11 cellular contexts compared by ENCODE assay signal in genomic region chr20:16007164-16007563, GRCh38.
DNase-seq lines count a peak whose midpoint lies in the region; ATAC-seq and TF ChIP-seq lines count a peak whose summit lies in the region.
"Had no signal": no experiment of that assay in that cellular context is flagged by ENCODE, and none has a peak within 500 bp of the region (broad histone marks: within the 10 kb centered on the region; RNA-seq: fewer than 3 reads in every experiment).

No MANE protein-coding gene starts in this region.

- intact Hi-C loops in ovary (cut with DNase I): no loop called here

- H3K27ac ChIP-seq in ovary: no peak overlapping the region
- H3K27ac ChIP-seq: heart left ventricle had no signal

- no peaks in the 10 kb centered on the region for H3K9me3 ChIP-seq in ovary
- H3K9me3 ChIP-seq: heart left ventricle had no signal

- TF ChIP-seq POLR2A in ovary (IDR thresholded peaks at IDR 0.05): no peak

- no peak overlapping the region for H3K4me3 ChIP-seq in ovary
- H3K4me3 ChIP-seq: heart left ventricle had no signal

- no peaks in the 10 kb centered on the region for H3K27me3 ChIP-seq in ovary
- H3K27me3 ChIP-seq: heart left ventricle had no signal

- TF ChIP-seq EP300 in ovary (IDR thresholded peaks at IDR 0.05): no peak

- no peak for DNase-seq in ovary
- DNase-seq in NCI-H82 (lab: John Stamatoyannopoulos, UW): no peak
- DNase-seq in NOMO-1 treated with DMSO at 0.1 percent for 48 hours (lab: John Stamatoyannopoulos, UW; ENCODE audit: unreplicated experiment): no peak
- DNase-seq in NCI-H748 (lab: John Stamatoyannopoulos, UW; ENCODE audit: unreplicated experiment): no peak
- DNase-seq: activated T-cell treated with anti-CD3 and anti-CD28 coated beads, Interleukin-2, amount 50 U/mL, for 24 hours; heart left ventricle; stimulated activated naive CD4-positive, alpha-beta T cell had no signal

- WGBS in ovary, 3 donors: 60 to 71% (median 61%) methylated on average over 3 of the region's 3 CpGs

- H3K4me1 ChIP-seq in ovary (ENCODE audit: insufficient read depth): peaks cover 4% of the 10 kb centered on the region

- ATAC-seq in GM18498 (IDR thresholded peaks at IDR 0.05; ENCODE audit: unreplicated experiment) (peak; percentile 98), GM19438 (IDR thresholded peaks at IDR 0.05; ENCODE audit: low read depth, unreplicated experiment) (peak; percentile 97), HG02763 (IDR thresholded peaks at IDR 0.05; ENCODE audit: unreplicated experiment) (peak; percentile 91), HG03432 (IDR thresholded peaks at IDR 0.05; ENCODE audit: unreplicated experiment) (peak; percentile 98)
- ATAC-seq: heart left ventricle had no signal

- TF ChIP-seq CTCF in ovary (IDR thresholded peaks at IDR 0.05): no peak

- H3K36me3 ChIP-seq in ovary: no peaks in the 10 kb centered on the region
- H3K36me3 ChIP-seq: heart left ventricle had no signal
